In the genomic region with DNA sequence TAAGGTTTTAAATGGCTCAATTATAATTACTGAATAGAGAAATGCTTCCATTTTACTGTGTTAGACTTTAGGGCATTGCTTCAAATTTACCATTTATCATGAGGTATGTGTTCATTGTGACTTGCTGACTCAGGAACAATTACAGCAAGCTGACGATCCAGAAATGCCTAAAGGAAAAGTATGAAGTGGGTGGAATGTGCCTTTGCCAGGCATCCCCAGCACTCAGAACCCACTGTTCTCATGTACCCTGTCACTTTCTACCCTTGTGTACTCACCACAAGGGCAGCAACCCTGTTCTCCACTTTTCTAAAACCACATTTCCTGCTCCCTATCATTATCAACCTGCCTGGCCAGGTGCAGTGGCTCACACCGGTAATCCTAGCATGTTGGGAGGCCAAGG, we compare ENCODE assay signal across 4 cellular contexts.
TF ChIP-seq lines count a peak whose summit lies in the region.

No MANE protein-coding gene starts in this region.

TF ChIP-seq in IMR-90, 13 proteins besides CTCF, POLR2A, EP300 and RAD21:
- no peak for TF ChIP-seq CEBPB (IDR thresholded peaks at IDR 0.05; ENCODE audit: low read depth, low read length)
- no peak for TF ChIP-seq SMC3 (IDR thresholded peaks at IDR 0.05; ENCODE audit: low read depth, low read length)
- TF ChIP-seq, protein P1, sequence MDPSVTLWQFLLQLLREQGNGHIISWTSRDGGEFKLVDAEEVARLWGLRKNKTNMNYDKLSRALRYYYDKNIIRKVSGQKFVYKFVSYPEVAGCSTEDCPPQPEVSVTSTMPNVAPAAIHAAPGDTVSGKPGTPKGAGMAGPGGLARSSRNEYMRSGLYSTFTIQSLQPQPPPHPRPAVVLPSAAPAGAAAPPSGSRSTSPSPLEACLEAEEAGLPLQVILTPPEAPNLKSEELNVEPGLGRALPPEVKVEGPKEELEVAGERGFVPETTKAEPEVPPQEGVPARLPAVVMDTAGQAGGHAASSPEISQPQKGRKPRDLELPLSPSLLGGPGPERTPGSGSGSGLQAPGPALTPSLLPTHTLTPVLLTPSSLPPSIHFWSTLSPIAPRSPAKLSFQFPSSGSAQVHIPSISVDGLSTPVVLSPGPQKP (IDR thresholded peaks at IDR 0.05; ENCODE audit: borderline replicate concordance, low read depth, low read length), result no peak
- TF ChIP-seq MAFK (IDR thresholded peaks at IDR 0.05; ENCODE audit: low read depth, low read length), result 0 out of 2 replicates have a peak, but pooled peaks have one; percentile 25
- no peak for TF ChIP-seq RCOR1 (IDR thresholded peaks at IDR 0.05; ENCODE audit: insufficient replicate concordance, low read length)
- TF ChIP-seq MXI1 (IDR thresholded peaks at IDR 0.05; ENCODE audit: borderline replicate concordance, low read depth, low read length), result no peak

TF ChIP-seq in K562, 482 proteins besides CTCF, POLR2A, EP300 and RAD21:
- TF ChIP-seq ZNF316 (IDR thresholded peaks at IDR 0.05) (peak; percentile 18; the same call in 1 of the 2 replicates), ZNF717 (CRISPR knock-in tag; IDR thresholded peaks at IDR 0.05) (no peak)
- TF ChIP-seq, protein P2, sequence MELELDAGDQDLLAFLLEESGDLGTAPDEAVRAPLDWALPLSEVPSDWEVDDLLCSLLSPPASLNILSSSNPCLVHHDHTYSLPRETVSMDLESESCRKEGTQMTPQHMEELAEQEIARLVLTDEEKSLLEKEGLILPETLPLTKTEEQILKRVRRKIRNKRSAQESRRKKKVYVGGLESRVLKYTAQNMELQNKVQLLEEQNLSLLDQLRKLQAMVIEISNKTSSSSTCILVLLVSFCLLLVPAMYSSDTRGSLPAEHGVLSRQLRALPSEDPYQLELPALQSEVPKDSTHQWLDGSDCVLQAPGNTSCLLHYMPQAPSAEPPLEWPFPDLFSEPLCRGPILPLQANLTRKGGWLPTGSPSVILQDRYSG (tag; conservative IDR thresholded peaks at IDR 0.05; ENCODE audit: low read depth), result no peak

TF ChIP-seq in neural cell, 6 proteins besides CTCF, POLR2A, EP300 and RAD21:
- TF ChIP-seq POLR2AphosphoS5 (IDR thresholded peaks at IDR 0.05) (no peak), MXI1 (conservative IDR thresholded peaks at IDR 0.05; ENCODE audit: poor library complexity, severe bottlenecking) (no peak), EZH2 (IDR thresholded peaks at IDR 0.05; ENCODE audit: borderline replicate concordance, insufficient read depth, low read length, poor library complexity, severe bottlenecking) (no peak), TAF1 (IDR thresholded peaks at IDR 0.05; ENCODE audit: low read depth) (no peak), SMC3 (conservative IDR thresholded peaks at IDR 0.05; ENCODE audit: poor library complexity) (no peak)
- TF ChIP-seq, protein P3, sequence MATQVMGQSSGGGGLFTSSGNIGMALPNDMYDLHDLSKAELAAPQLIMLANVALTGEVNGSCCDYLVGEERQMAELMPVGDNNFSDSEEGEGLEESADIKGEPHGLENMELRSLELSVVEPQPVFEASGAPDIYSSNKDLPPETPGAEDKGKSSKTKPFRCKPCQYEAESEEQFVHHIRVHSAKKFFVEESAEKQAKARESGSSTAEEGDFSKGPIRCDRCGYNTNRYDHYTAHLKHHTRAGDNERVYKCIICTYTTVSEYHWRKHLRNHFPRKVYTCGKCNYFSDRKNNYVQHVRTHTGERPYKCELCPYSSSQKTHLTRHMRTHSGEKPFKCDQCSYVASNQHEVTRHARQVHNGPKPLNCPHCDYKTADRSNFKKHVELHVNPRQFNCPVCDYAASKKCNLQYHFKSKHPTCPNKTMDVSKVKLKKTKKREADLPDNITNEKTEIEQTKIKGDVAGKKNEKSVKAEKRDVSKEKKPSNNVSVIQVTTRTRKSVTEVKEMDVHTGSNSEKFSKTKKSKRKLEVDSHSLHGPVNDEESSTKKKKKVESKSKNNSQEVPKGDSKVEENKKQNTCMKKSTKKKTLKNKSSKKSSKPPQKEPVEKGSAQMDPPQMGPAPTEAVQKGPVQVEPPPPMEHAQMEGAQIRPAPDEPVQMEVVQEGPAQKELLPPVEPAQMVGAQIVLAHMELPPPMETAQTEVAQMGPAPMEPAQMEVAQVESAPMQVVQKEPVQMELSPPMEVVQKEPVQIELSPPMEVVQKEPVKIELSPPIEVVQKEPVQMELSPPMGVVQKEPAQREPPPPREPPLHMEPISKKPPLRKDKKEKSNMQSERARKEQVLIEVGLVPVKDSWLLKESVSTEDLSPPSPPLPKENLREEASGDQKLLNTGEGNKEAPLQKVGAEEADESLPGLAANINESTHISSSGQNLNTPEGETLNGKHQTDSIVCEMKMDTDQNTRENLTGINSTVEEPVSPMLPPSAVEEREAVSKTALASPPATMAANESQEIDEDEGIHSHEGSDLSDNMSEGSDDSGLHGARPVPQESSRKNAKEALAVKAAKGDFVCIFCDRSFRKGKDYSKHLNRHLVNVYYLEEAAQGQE (IDR thresholded peaks at IDR 0.05; ENCODE audit: borderline replicate concordance), result no peak

TF ChIP-seq in GM12891, 5 proteins besides CTCF, POLR2A, EP300 and RAD21:
- no peak for TF ChIP-seq POLR2AphosphoS5 (IDR thresholded peaks at IDR 0.05; ENCODE audit: low read depth, low read length)
